In the genomic region with DNA sequence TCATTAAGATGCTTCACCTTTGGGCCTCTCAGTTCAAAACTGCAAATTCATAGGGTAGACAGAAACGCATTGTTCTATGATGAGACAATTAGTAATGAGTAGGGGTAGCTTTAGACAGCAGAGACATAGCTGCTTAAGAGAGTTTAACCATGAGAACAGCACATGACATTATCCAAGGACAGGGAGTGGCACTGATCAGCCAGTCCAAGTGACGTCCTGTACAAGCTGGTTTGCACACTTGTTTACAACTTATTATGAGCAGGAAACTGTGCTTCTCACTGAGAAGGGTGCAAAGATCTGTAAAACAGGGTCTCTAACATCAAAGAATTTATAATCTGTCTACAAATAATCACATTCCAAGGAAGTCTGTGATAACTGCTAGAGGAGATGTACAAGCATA, we compare ENCODE assay signal across 26 cellular contexts. TPM values are rescaled to one million over a fixed set of nuclear protein-coding genes. Genes with fewer than 3 reads are reported as not detected.
DNase-seq lines count a peak whose midpoint lies in the region; ATAC-seq, FAIRE-seq and TF ChIP-seq lines count a peak whose summit lies in the region.
"Had no signal": no experiment of that assay in that cellular context is flagged by ENCODE, and none has a peak within 500 bp of the region (broad histone marks: within the 10 kb centered on the region; RNA-seq: fewer than 3 reads in every experiment).

No MANE protein-coding gene starts in this region.

- H3K27me3 Mint-ChIP-seq in activated CD4-positive, alpha-beta T cell treated with anti-CD3 and anti-CD28 coated beads for 36 hours = no peaks in the 10 kb centered on the region
- H3K27me3 Mint-ChIP-seq in T-helper 17 cell = no peaks in the 10 kb centered on the region

- TF ChIP-seq CTCF in hepatocyte (IDR thresholded peaks at IDR 0.05; ENCODE audit: poor library complexity) (no peak), smooth muscle cell (IDR thresholded peaks at IDR 0.05; ENCODE audit: borderline replicate concordance, insufficient read depth, poor library complexity, severe bottlenecking) (no peak), foreskin keratinocyte (conservative IDR thresholded peaks at IDR 0.05) (no peak)

- H2AFZ ChIP-seq in hepatocyte (peak overlapping the region; percentile 7), smooth muscle cell (ENCODE audit: low read depth) (no peak overlapping the region)

- no peaks in the 10 kb centered on the region for H3K36me3 ChIP-seq in hepatocyte (replicated peaks; ENCODE audit: insufficient read depth, low read depth)
- H3K36me3 ChIP-seq in small intestine (ENCODE audit: control insufficient read depth in 2 of 2, insufficient read depth in 2 of 2, low read length in 2 of 2) = no peaks in the 10 kb centered on the region
- no peaks in the 10 kb centered on the region for H3K36me3 ChIP-seq in smooth muscle cell (ENCODE audit: low read depth)
- H3K36me3 ChIP-seq: BLaER1 treated with 17β-estradiol and CSF1 and Interleukin-3, amounts not matched to agents 10 nM and 100 nM; gastrocnemius medialis; uterus had no signal

- H3K27me3 ChIP-seq in hepatocyte (no peaks in the 10 kb centered on the region), small intestine (ENCODE audit: control insufficient read depth in 2 of 2, insufficient read depth in 2 of 2, low read length in 2 of 2) (no peaks in the 10 kb centered on the region), smooth muscle cell (ENCODE audit: low read depth) (no peaks in the 10 kb centered on the region), foreskin keratinocyte (no peaks in the 10 kb centered on the region)
- H3K27me3 ChIP-seq: BLaER1 treated with 17β-estradiol and CSF1 and Interleukin-3, amounts not matched to agents 10 nM and 100 nM; gastrocnemius medialis; uterus had no signal

- WGBS in hepatocyte (ENCODE audit: low lambda C conversion rate, missing lambda C conversion rate) = 39% methylated on average over 2 of the region's 2 CpGs
- 10 to 48% (median 40%) methylated on average over 2 of the region's 2 CpGs for WGBS in small intestine, 3 donors
- 58% methylated on average over 2 of the region's 2 CpGs for WGBS in smooth muscle cell (ENCODE audit: low lambda C conversion rate)

- H4K20me1 ChIP-seq in hepatocyte (ENCODE audit: insufficient read depth, poor library complexity, severe bottlenecking) (no peaks in the 10 kb centered on the region), smooth muscle cell (ENCODE audit: low read depth) (no peaks in the 10 kb centered on the region)
- H4K20me1 ChIP-seq: BLaER1 treated with 17β-estradiol and CSF1 and Interleukin-3, amounts not matched to agents 10 nM and 100 nM had no signal

- peak overlapping the region; percentile 98 for H3K27ac ChIP-seq in hepatocyte
- H3K27ac ChIP-seq in small intestine (ENCODE audit: low read depth in 1 of 2, low read length in 1 of 2) = peak overlapping the region; percentile 70 to 92
- H3K27ac ChIP-seq in smooth muscle cell (ENCODE audit: low read depth) = no peak overlapping the region
- no peak overlapping the region for H3K27ac ChIP-seq in foreskin keratinocyte
- H3K27ac ChIP-seq: A549; BLaER1 treated with 17β-estradiol and CSF1 and Interleukin-3, amounts not matched to agents 10 nM and 100 nM; gastrocnemius medialis; uterus had no signal

- no peak overlapping the region for H3K4me3 ChIP-seq in hepatocyte
- H3K4me3 ChIP-seq in small intestine (ENCODE audit: low read depth in 1 of 2, low read length in 2 of 2) = no peak overlapping the region
- H3K4me3 ChIP-seq in smooth muscle cell = no peak overlapping the region
- H3K4me3 ChIP-seq: A549; BLaER1 treated with 17β-estradiol and CSF1 and Interleukin-3, amounts not matched to agents 10 nM and 100 nM; gastrocnemius medialis; uterus had no signal

- H3K79me2 ChIP-seq in hepatocyte (no peaks in the 10 kb centered on the region), smooth muscle cell (ENCODE audit: low read depth) (no peaks in the 10 kb centered on the region)

- H3K4me3 Mint-ChIP-seq in activated CD4-positive, alpha-beta T cell treated with anti-CD3 and anti-CD28 coated beads for 36 hours = no peak overlapping the region
- no peak overlapping the region for H3K4me3 Mint-ChIP-seq in T-helper 17 cell

- DNase-seq in activated CD4-positive, alpha-beta T cell treated with anti-CD3 and anti-CD28 coated beads for 36 hours = no peak
- no peak for DNase-seq in activated CD4-positive, alpha-beta T cell treated with anti-CD3 and anti-CD28 coated beads, Interleukin-2, amount 50 U/mL, for 4 hours
- no peak for DNase-seq in T-helper 17 cell
- DNase-seq in hepatocyte (ENCODE audit: low spot score) = peak; percentile 68
- DNase-seq in small intestine = peak; percentile 92
- no peak for DNase-seq in smooth muscle cell (lab: John Stamatoyannopoulos, UW; ENCODE audit: unreplicated experiment)
- DNase-seq in foreskin keratinocyte = no peak
- no peak for DNase-seq in HK-2 (ENCODE audit: unreplicated experiment)
- DNase-seq: activated effector memory CD4-positive, alpha-beta T cell treated with Interleukin-2 at 50 U/mL for 16 hours; anterior cingulate cortex; gastrocnemius medialis; HCEC 1CT; left ventricle myocardium superior; NCI-H2171; NCI-H774; SK-N-SH; stimulated activated naive CD8-positive, alpha-beta T cell treated with anti-CD3 and anti-CD28 coated beads, Interleukin-15, Interleukin-2, amounts not matched to agents 100 U/mL and 50 U/mL, for 24 hours; uterus had no signal

- no peak overlapping the region for H3K9ac ChIP-seq in smooth muscle cell (ENCODE audit: low read depth)
- H3K9ac ChIP-seq: BLaER1 treated with 17β-estradiol and CSF1 and Interleukin-3, amounts not matched to agents 10 nM and 100 nM; SK-N-SH had no signal

- peaks cover 16% of the 10 kb centered on the region for H3K4me1 ChIP-seq in hepatocyte (ENCODE audit: insufficient read depth)
- peaks cover 0 to 2% of the 10 kb centered on the region in 2 donors for H3K4me1 ChIP-seq in small intestine (ENCODE audit: control insufficient read depth in 2 of 2, insufficient read depth in 1 of 2, low read depth in 1 of 2, low read length in 1 of 2)
- H3K4me1 ChIP-seq in smooth muscle cell (ENCODE audit: low read depth) = no peaks in the 10 kb centered on the region
- no peaks in the 10 kb centered on the region for H3K4me1 ChIP-seq in foreskin keratinocyte
- H3K4me1 ChIP-seq: A549, gastrocnemius medialis, uterus had no signal

- no peaks in the 10 kb centered on the region for H3K9me2 ChIP-seq in hepatocyte (replicated peaks; ENCODE audit: insufficient read depth)
- H3K9me2 ChIP-seq: SK-N-SH had no signal

- peaks cover 11% of the 10 kb centered on the region for H3K4me1 Mint-ChIP-seq in activated CD4-positive, alpha-beta T cell treated with anti-CD3 and anti-CD28 coated beads for 36 hours
- H3K4me1 Mint-ChIP-seq in T-helper 17 cell = peaks cover 13% of the 10 kb centered on the region

- H3F3A ChIP-seq in smooth muscle cell (ENCODE audit: low read depth) = no peaks in the 10 kb centered on the region

- H3K9me3 ChIP-seq in T-helper 17 cell (ENCODE audit: control insufficient read depth, low read length, poor library complexity, severe bottlenecking) = no peaks in the 10 kb centered on the region
- no peaks in the 10 kb centered on the region for H3K9me3 ChIP-seq in hepatocyte (ENCODE audit: low read depth)
- no peaks in the 10 kb centered on the region for H3K9me3 ChIP-seq in small intestine (ENCODE audit: control insufficient read depth, low read depth)
- H3K9me3 ChIP-seq in smooth muscle cell (replicated peaks; ENCODE audit: low read depth) = no peaks in the 10 kb centered on the region
- H3K9me3 ChIP-seq: A549, gastrocnemius medialis, SK-N-SH, uterus had no signal

- no peak overlapping the region for H3K27ac Mint-ChIP-seq in activated CD4-positive, alpha-beta T cell treated with anti-CD3 and anti-CD28 coated beads for 36 hours
- peak overlapping the region; percentile 8 for H3K27ac Mint-ChIP-seq in T-helper 17 cell

- POLR2A ChIA-PET in activated CD4-positive, alpha-beta T cell treated with anti-CD3 and anti-CD28 coated beads for 36 hours (lab: Charles Lee) = no interaction called here

- no peaks in the 10 kb centered on the region for H3K9me3 Mint-ChIP-seq in activated CD4-positive, alpha-beta T cell treated with anti-CD3 and anti-CD28 coated beads for 36 hours (ENCODE audit: low read depth)

- CTCF ChIA-PET in activated CD4-positive, alpha-beta T cell treated with anti-CD3 and anti-CD28 coated beads for 36 hours (lab: Charles Lee) = interaction anchor here (0.7 to 1.4 kb wide), 2 partner anchors 29 to 115 kb away, joined by 3 read pairs; no protein-coding TSS in a partner anchor

- no peak for FAIRE-seq in small intestine (lab: Jason Lieb, UNC)
- FAIRE-seq: A549, endometrium had no signal

- peak; percentile 9 for ATAC-seq in activated CD4-positive, alpha-beta T cell treated with anti-CD3 and anti-CD28 coated beads for 36 hours
- ATAC-seq in T-helper 17 cell = peak; percentile 51
- no peak for ATAC-seq in foreskin keratinocyte
- ATAC-seq: A549, gastrocnemius medialis, left ventricle myocardium superior, Panc1 had no signal

- H3K4me2 ChIP-seq in hepatocyte (no peak overlapping the region), smooth muscle cell (no peak overlapping the region)
- H3K4me2 ChIP-seq: A549, SK-N-SH had no signal

- intact Hi-C loops in activated CD4-positive, alpha-beta T cell treated with anti-CD3 and anti-CD28 coated beads for 36 hours (cut with DNase I, micrococcal nuclease) = no loop called here

- H3K36me3 Mint-ChIP-seq in activated CD4-positive, alpha-beta T cell treated with anti-CD3 and anti-CD28 coated beads for 36 hours (ENCODE audit: low read depth) = no peaks in the 10 kb centered on the region
- H3K36me3 Mint-ChIP-seq in T-helper 17 cell (ENCODE audit: low read depth) = no peaks in the 10 kb centered on the region

RNA-seq across cellular contexts. Expression of a gene that starts 11.2 kb away (rescaled TPM):
- 100 to 1,000 TPM; 265 to 319 TPM for total RNA-seq in activated CD4-positive, alpha-beta T cell treated with anti-CD3 and anti-CD28 coated beads for 36 hours
- 1,000 to 10,000 TPM; 1,334 to 1,459 TPM for total RNA-seq in T-helper 17 cell
- total RNA-seq in hepatocyte = 262 and 263 TPM in 2 replicates
- polyA plus RNA-seq in hepatocyte = 386 and 447 TPM in 2 replicates
- polyA plus RNA-seq in small intestine = 100 to 1,000 TPM; 216 to 250 (median 249) TPM
- 197 and 246 TPM in 2 replicates for total RNA-seq in smooth muscle cell
- polyA plus RNA-seq in smooth muscle cell = 201 and 300 TPM in 2 replicates
- total RNA-seq in foreskin keratinocyte = 178 and 184 TPM in 2 replicates
- 176 and 181 TPM in 2 replicates for polyA plus RNA-seq in foreskin keratinocyte

RNA-seq across cellular contexts. Expression of a gene that starts 41.3 kb away (rescaled TPM):
- not detected for total RNA-seq in activated CD4-positive, alpha-beta T cell treated with anti-CD3 and anti-CD28 coated beads for 36 hours
- total RNA-seq in T-helper 17 cell (not detected), hepatocyte (1.7 and 3.0 TPM in 2 replicates), smooth muscle cell (0.58 TPM in 1 of 2 replicates, not detected in the other), foreskin keratinocyte (not detected in 2 replicates)
- polyA plus RNA-seq in hepatocyte (0.96 and 2.9 TPM in 2 replicates), small intestine (under 1 TPM in 1 of 3 donors, not detected in 2; 0.04 TPM), smooth muscle cell (0.10 and 0.27 TPM in 2 replicates), foreskin keratinocyte (not detected in 2 replicates)
- total RNA-seq: activated CD8-positive, alpha-beta memory T cell treated with anti-CD3 and anti-CD28 coated beads for 36 hours; chondrocyte; left ventricle myocardium superior; LHCN-M2; pulmonary artery endothelial cell; uterus had no signal
- polyA plus RNA-seq: A549, SK-N-SH had no signal

Comparison
In these comparisons a context has a peak if more than half of its experiments do, and no peak if none do; other contexts are left out.
1. DNase-seq: peak in hepatocyte (single experiment) and small intestine (single experiment); none in activated CD4-positive, alpha-beta T cell treated with anti-CD3 and anti-CD28 coated beads for 36 hours (single experiment), activated CD4-positive, alpha-beta T cell treated with anti-CD3 and anti-CD28 coated beads, Interleukin-2, amount 50 U/mL, for 4 hours (0 of 2), T-helper 17 cell (0 of 3), smooth muscle cell (single experiment), foreskin keratinocyte (0 of 2) and HK-2 (single experiment).
2. H3K27ac ChIP-seq: peak in hepatocyte (single experiment) and small intestine (2 of 2); none in smooth muscle cell (single experiment) and foreskin keratinocyte (single experiment).